In the genomic region with DNA sequence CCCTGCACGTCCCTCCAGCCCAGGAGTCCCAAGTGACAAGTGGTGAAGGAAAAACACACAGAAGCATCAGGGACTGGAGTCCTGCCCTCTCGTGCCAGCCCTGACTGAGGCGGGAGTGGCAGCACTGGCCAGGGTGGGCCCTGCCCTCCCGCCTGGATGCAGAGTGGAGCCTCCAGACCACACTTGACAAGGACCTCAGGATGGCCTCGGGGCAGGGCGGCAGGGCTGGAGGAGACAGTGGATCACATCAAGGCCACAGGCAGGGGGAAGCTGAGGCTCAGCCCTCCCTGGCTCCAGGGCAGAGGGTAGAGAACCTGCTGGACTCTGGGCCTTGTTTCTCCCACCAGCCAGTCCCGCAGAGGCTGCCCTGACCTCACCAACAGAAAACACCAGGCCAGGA, we compare ENCODE assay signal across 32 cellular contexts.
"Had no signal": no experiment of that assay in that cellular context is flagged by ENCODE, and none has a peak within 500 bp of the region (broad histone marks: within the 10 kb centered on the region; RNA-seq: fewer than 3 reads in every experiment).

No MANE protein-coding gene starts in this region.

- ATAC-seq: activated CD4-positive, CD25-positive, alpha-beta regulatory T cell treated with anti-CD3 and anti-CD28 coated beads, Interleukin-2, amount 50 U/mL, for 24 hours; activated CD8-positive, alpha-beta T cell treated with anti-CD3 and anti-CD28 coated beads for 36 hours; activated naive CD4-positive, alpha-beta T cell treated with anti-CD3 and anti-CD28 coated beads, Interleukin-2, amount 50 U/mL, for 72 hours; activated T-cell treated with anti-CD3 and anti-CD28 coated beads, Interleukin-2, amount 50 U/mL, for 4 hours; activated T-helper 17 cell treated with anti-CD3 and anti-CD28 coated beads, Interleukin-2, amount 50 U/mL, for 72 hours; esophagus mucosa; gastrocnemius medialis; T-helper 17 cell had no signal

- H3K27ac Mint-ChIP-seq: activated B cell treated with CpG ODN at 0.5 μM for 24 hours; activated CD8-positive, alpha-beta T cell treated with anti-CD3 and anti-CD28 coated beads for 36 hours; activated naive CD4-positive, alpha-beta T cell treated with anti-CD3 and anti-CD28 coated beads, Interleukin-2, amount 10 ng/mL, durations not matched to agents 7 days and 5 days; activated naive CD4-positive, alpha-beta T cell treated with anti-CD3 and anti-CD28 coated beads, Interleukin-2, amount 50 U/mL, for 72 hours; activated naive CD8-positive, alpha-beta T cell treated with anti-CD3 and anti-CD28 coated beads, Interleukin-2, amount 10 ng/mL, durations not matched to agents 7 days and 5 days; activated T-helper 17 cell treated with anti-CD3 and anti-CD28 coated beads, Interleukin-2, amount 50 U/mL, for 72 hours; dendritic cell treated with granulocyte-macrophage colony-stimulating factor and Interleukin-4, amounts not matched to agents 40 ng/mL and 50 ng/mL, for 4 days; endodermal cell; T-helper 17 cell; T-helper 2 cell treated with Interferon-gamma antibody and Interleukin-4, amounts not matched to agents 5 μg/mL and 100 μg/mL, for 36 hours had no signal

- H3K36me3 ChIP-seq: ascending aorta, breast epithelium, cardiac muscle cell, gastrocnemius medialis, WERI-Rb-1 had no signal

- DNase-seq: activated B cell treated with CpG ODN at 0.5 μM for 24 hours; activated CD4-positive, alpha-beta T cell treated with anti-CD3 and anti-CD28 coated beads for 48 hours; activated CD4-positive, alpha-beta T cell treated with anti-CD3 and anti-CD28 coated beads, Interleukin-2, amount 50 U/mL, for 1 hour; activated CD4-positive, alpha-beta T cell treated with anti-CD3 and anti-CD28 coated beads, Interleukin-2, amount 50 U/mL, for 48 hours; activated CD8-positive, alpha-beta memory T cell treated with anti-CD3 and anti-CD28 coated beads for 24 hours; activated CD8-positive, alpha-beta T cell treated with anti-CD3 and anti-CD28 coated beads for 36 hours; activated gamma-delta T cell; activated naive CD4-positive, alpha-beta T cell; activated naive CD4-positive, alpha-beta T cell treated with anti-CD3 and anti-CD28 coated beads, Interleukin-2, amount 10 ng/mL, durations not matched to agents 7 days and 5 days; activated naive CD8-positive, alpha-beta T cell treated with anti-CD3 and anti-CD28 coated beads, Interleukin-2, amount 10 ng/mL, durations not matched to agents 7 days and 5 days; activated T-cell treated with anti-CD3 and anti-CD28 coated beads, Interleukin-2, amount 50 U/mL, for 4 hours; dorsolateral prefrontal cortex; effector memory CD4-positive, alpha-beta T cell; endodermal cell; foreskin fibroblast; gastrocnemius medialis; T-helper 1 cell; T-helper 17 cell; T1000; WERI-Rb-1 had no signal

- H3K36me3 Mint-ChIP-seq: activated naive CD4-positive, alpha-beta T cell treated with anti-CD3 and anti-CD28 coated beads, Interleukin-2, amount 10 ng/mL, durations not matched to agents 7 days and 5 days; activated naive CD4-positive, alpha-beta T cell treated with anti-CD3 and anti-CD28 coated beads, Interleukin-2, amount 50 U/mL, for 72 hours; activated naive CD8-positive, alpha-beta T cell treated with anti-CD3 and anti-CD28 coated beads, Interleukin-2, amount 10 ng/mL, durations not matched to agents 7 days and 5 days; brain had no signal

- H3K4me3 ChIP-seq: ascending aorta, breast epithelium, cardiac muscle cell, coronary artery, dorsolateral prefrontal cortex, gastrocnemius medialis had no signal

- H3K4me3 Mint-ChIP-seq: activated B cell treated with CpG ODN at 0.5 μM for 24 hours; activated CD8-positive, alpha-beta T cell treated with anti-CD3 and anti-CD28 coated beads for 36 hours; activated naive CD4-positive, alpha-beta T cell treated with anti-CD3 and anti-CD28 coated beads, Interleukin-2, amount 10 ng/mL, durations not matched to agents 7 days and 5 days; activated naive CD8-positive, alpha-beta T cell treated with anti-CD3 and anti-CD28 coated beads, Interleukin-2, amount 10 ng/mL, durations not matched to agents 7 days and 5 days; activated T-cell treated with anti-CD3 and anti-CD28 coated beads, Interleukin-2, amount 50 U/mL, for 4 hours; activated T-helper 17 cell treated with anti-CD3 and anti-CD28 coated beads, Interleukin-2, amount 50 U/mL, for 72 hours; brain; central memory CD8-positive, alpha-beta T cell; dendritic cell treated with granulocyte-macrophage colony-stimulating factor and Interleukin-4, amounts not matched to agents 40 ng/mL and 50 ng/mL, for 4 days; endodermal cell; T-helper 17 cell; T-helper 2 cell treated with Interferon-gamma antibody and Interleukin-4, amounts not matched to agents 5 μg/mL and 100 μg/mL, for 36 hours had no signal

- H3K4me1 Mint-ChIP-seq: activated B cell treated with CpG ODN at 0.5 μM for 24 hours; activated naive CD4-positive, alpha-beta T cell treated with anti-CD3 and anti-CD28 coated beads, Interleukin-2, amount 10 ng/mL, durations not matched to agents 7 days and 5 days had no signal

- H3K9me3 Mint-ChIP-seq: activated B cell treated with CpG ODN at 0.5 μM for 24 hours; activated CD8-positive, alpha-beta T cell treated with anti-CD3 and anti-CD28 coated beads for 36 hours; activated naive CD4-positive, alpha-beta T cell treated with anti-CD3 and anti-CD28 coated beads, Interleukin-2, amount 10 ng/mL, durations not matched to agents 7 days and 5 days; activated naive CD4-positive, alpha-beta T cell treated with anti-CD3 and anti-CD28 coated beads, Interleukin-2, amount 50 U/mL, for 72 hours; activated naive CD8-positive, alpha-beta T cell treated with anti-CD3 and anti-CD28 coated beads, Interleukin-2, amount 10 ng/mL, durations not matched to agents 7 days and 5 days; activated T-cell treated with anti-CD3 and anti-CD28 coated beads, Interleukin-2, amount 50 U/mL, for 4 hours; activated T-helper 17 cell treated with anti-CD3 and anti-CD28 coated beads, Interleukin-2, amount 50 U/mL, for 72 hours; central memory CD8-positive, alpha-beta T cell; dendritic cell treated with granulocyte-macrophage colony-stimulating factor and Interleukin-4, amounts not matched to agents 40 ng/mL and 50 ng/mL, for 4 days; endodermal cell; T-helper 2 cell treated with Interferon-gamma antibody and Interleukin-4, amounts not matched to agents 5 μg/mL and 100 μg/mL, for 36 hours had no signal

- H3K27me3 Mint-ChIP-seq: activated B cell treated with CpG ODN at 0.5 μM for 24 hours; activated naive CD4-positive, alpha-beta T cell treated with anti-CD3 and anti-CD28 coated beads, Interleukin-2, amount 10 ng/mL, durations not matched to agents 7 days and 5 days; activated T-helper 17 cell treated with anti-CD3 and anti-CD28 coated beads, Interleukin-2, amount 50 U/mL, for 72 hours had no signal

- H3K27me3 ChIP-seq: ascending aorta, breast epithelium, cardiac muscle cell had no signal

- H3K4me1 ChIP-seq: ascending aorta, breast epithelium, gastrocnemius medialis had no signal

- H3K27ac ChIP-seq: ascending aorta, breast epithelium, cardiac muscle cell, coronary artery, dorsolateral prefrontal cortex, gastrocnemius medialis, WERI-Rb-1 had no signal

- H3K9me3 ChIP-seq: ascending aorta, breast epithelium, gastrocnemius medialis had no signal
